9 cellular contexts compared by ENCODE assay signal in genomic region chr16:67459066-67459857, GRCh38. TPM values are rescaled to one million over a fixed set of nuclear protein-coding genes. Genes with fewer than 3 reads are reported as not detected.
DNase-seq lines count a peak whose midpoint lies in the region; ATAC-seq, FAIRE-seq and TF ChIP-seq lines count a peak whose summit lies in the region.
"Had no signal": no experiment of that assay in that cellular context is flagged by ENCODE, and none has a peak within 500 bp of the region (broad histone marks: within the 10 kb centered on the region; RNA-seq: fewer than 3 reads in every experiment).

No MANE protein-coding gene starts in this region.

- H3K9me3 ChIP-seq in adipocyte (ENCODE audit: control insufficient read depth, low read length) (no peaks in the 10 kb centered on the region), kidney (ENCODE audit: control insufficient read depth in 1 of 2, low read length in 2 of 2) (no peaks in the 10 kb centered on the region), skeletal muscle tissue (ENCODE audit: control insufficient read depth in 3 of 3, low read length in 3 of 3) (no peaks in the 10 kb centered on the region)

- no peak for FAIRE-seq in kidney (lab: Jason Lieb, UNC)
- FAIRE-seq: colon had no signal

- ATAC-seq in HG03135 (IDR thresholded peaks at IDR 0.05; ENCODE audit: unreplicated experiment): no peak
- no peak for ATAC-seq in omental fat pad (ENCODE audit: low FRiP score)
- ATAC-seq in GM19035 (IDR thresholded peaks at IDR 0.05; ENCODE audit: unreplicated experiment): no peak

- TF ChIP-seq CTCF in kidney (IDR thresholded peaks at IDR 0.05; ENCODE audit: borderline replicate concordance, extremely low read depth, insufficient read depth) (no peak), omental fat pad (IDR thresholded peaks at IDR 0.05) (no peak)

- peak; percentile 55 for DNase-seq in EH (ENCODE audit: low read depth)
- peak; percentile 30 for DNase-seq in adipocyte (ENCODE audit: low read depth)
- DNase-seq in kidney: no peak
- no peak for DNase-seq in omental fat pad (ENCODE audit: low spot score)
- no peak for DNase-seq in NCI-H345 (lab: John Stamatoyannopoulos, UW)

- H3K9ac ChIP-seq in adipocyte (ENCODE audit: low read length) (peak overlapping the region; percentile 41), kidney (ENCODE audit: low read length in 2 of 2) (peak overlapping the region in 1 of 2 donors; percentile 72), skeletal muscle tissue (ENCODE audit: low read depth in 1 of 3, low read length in 3 of 3) (peak overlapping the region; percentile 50 to 70 (median 51))

- intact Hi-C loops in kidney (cut with DNase I): no loop called here

- no peaks in the 10 kb centered on the region for H3K27me3 ChIP-seq in adipocyte (replicated peaks; ENCODE audit: control insufficient read depth, insufficient read depth, low read length)
- H3K27me3 ChIP-seq in skeletal muscle tissue (ENCODE audit: control insufficient read depth in 3 of 3, insufficient read depth in 3 of 3, low read length in 3 of 3): no peaks in the 10 kb centered on the region

- peaks cover 67% of the 10 kb centered on the region for H3K4me1 ChIP-seq in adipocyte (ENCODE audit: control insufficient read depth, insufficient read depth, low read length)
- H3K4me1 ChIP-seq in kidney (ENCODE audit: control insufficient read depth in 1 of 2, insufficient read depth in 1 of 2, low read depth in 1 of 2, low read length in 2 of 2): peaks cover 64 to 68% of the 10 kb centered on the region in 2 donors
- peaks cover 77 to 81% (median 79%) of the 10 kb centered on the region in 3 donors for H3K4me1 ChIP-seq in skeletal muscle tissue (ENCODE audit: control insufficient read depth in 3 of 3, insufficient read depth in 3 of 3, low read length in 3 of 3)

- H3K27ac ChIP-seq in kidney (ENCODE audit: low read depth in 2 of 2, low read length in 2 of 2) (peak overlapping the region; percentile 80 to 91), skeletal muscle tissue (ENCODE audit: low read depth, low read length) (peak overlapping the region; percentile 81)

- H3K4me3 ChIP-seq in adipocyte (ENCODE audit: low read length) (no peak overlapping the region), kidney (ENCODE audit: low read length in 2 of 2) (peak overlapping the region in 1 of 2 donors; percentile 22), skeletal muscle tissue (ENCODE audit: low read length in 3 of 3) (peak overlapping the region in 2 of 3 donors; percentile 22 to 32)

- peaks cover 9% of the 10 kb centered on the region for H3K36me3 ChIP-seq in adipocyte (ENCODE audit: control insufficient read depth, insufficient read depth, low read length, severe bottlenecking)
- no peaks in the 10 kb centered on the region for H3K36me3 ChIP-seq in kidney (ENCODE audit: control insufficient read depth in 1 of 2, insufficient read depth in 2 of 2, low read length in 2 of 2)
- H3K36me3 ChIP-seq in skeletal muscle tissue (ENCODE audit: control insufficient read depth in 3 of 3, insufficient read depth in 3 of 3, low read length in 3 of 3): peaks cover 0 to 5% (median 0%) of the 10 kb centered on the region in 3 donors

RNA-seq across cellular contexts. Expression of gene ATP6V0D1, which starts 21.7 kb away (rescaled TPM):
- 100 TPM for total RNA-seq in kidney
- 208 TPM for polyA plus RNA-seq in kidney (ENCODE audit: insufficient read depth, low read depth, low replicate concordance)
- total RNA-seq in skeletal muscle tissue: 46.4 TPM
- total RNA-seq in omental fat pad: 100 to 1,000 TPM in 3 of 4 donors, 10 to 100 TPM in 1; 67.8 to 154 (median 124) TPM

RNA-seq across cellular contexts. Expression of gene AGRP, which starts 24.1 kb away (rescaled TPM):
- total RNA-seq in kidney: not detected
- 2.7 TPM for polyA plus RNA-seq in kidney (ENCODE audit: insufficient read depth, low read depth, low replicate concordance)
- not detected for total RNA-seq in skeletal muscle tissue
- not detected for total RNA-seq in omental fat pad

RNA-seq across cellular contexts. Expression of gene HSD11B2, which starts 28.3 kb away (rescaled TPM):
- total RNA-seq in kidney (139 TPM), skeletal muscle tissue (2.6 TPM), omental fat pad (1 to 10 TPM in 3 of 4 donors, not detected in 1; 1.7 to 2.7 (median 2.0) TPM)
- 1,022 TPM for polyA plus RNA-seq in kidney (ENCODE audit: insufficient read depth, low read depth, low replicate concordance)

RNA-seq across cellular contexts. Expression of gene ZDHHC1, which starts 43.0 kb away (rescaled TPM):
- total RNA-seq in kidney: 23.6 TPM
- 14.6 TPM for polyA plus RNA-seq in kidney (ENCODE audit: insufficient read depth, low read depth, low replicate concordance)
- 11.5 TPM for total RNA-seq in skeletal muscle tissue
- total RNA-seq in omental fat pad: 10 to 100 TPM in 2 of 4 donors, 1 to 10 TPM in 2; 8.0 to 14.2 (median 11.4) TPM

Comparison
In these comparisons a context has a peak if more than half of its experiments do, and no peak if none do; other contexts are left out.
1. DNase-seq: peak in EH (single experiment) and adipocyte (single experiment); none in kidney (single experiment), omental fat pad (single experiment) and NCI-H345 (single experiment).
2. RNA of gene HSD11B2, which starts 28.3 kb away (total RNA-seq): 139 TPM in kidney (single experiment); 2.6 TPM in skeletal muscle tissue (single experiment) and 1.7 to 2.7 TPM in omental fat pad; every median in the first group is over 10 times any median in the second.